12 cellular contexts compared by ENCODE assay signal in the genomic region with DNA sequence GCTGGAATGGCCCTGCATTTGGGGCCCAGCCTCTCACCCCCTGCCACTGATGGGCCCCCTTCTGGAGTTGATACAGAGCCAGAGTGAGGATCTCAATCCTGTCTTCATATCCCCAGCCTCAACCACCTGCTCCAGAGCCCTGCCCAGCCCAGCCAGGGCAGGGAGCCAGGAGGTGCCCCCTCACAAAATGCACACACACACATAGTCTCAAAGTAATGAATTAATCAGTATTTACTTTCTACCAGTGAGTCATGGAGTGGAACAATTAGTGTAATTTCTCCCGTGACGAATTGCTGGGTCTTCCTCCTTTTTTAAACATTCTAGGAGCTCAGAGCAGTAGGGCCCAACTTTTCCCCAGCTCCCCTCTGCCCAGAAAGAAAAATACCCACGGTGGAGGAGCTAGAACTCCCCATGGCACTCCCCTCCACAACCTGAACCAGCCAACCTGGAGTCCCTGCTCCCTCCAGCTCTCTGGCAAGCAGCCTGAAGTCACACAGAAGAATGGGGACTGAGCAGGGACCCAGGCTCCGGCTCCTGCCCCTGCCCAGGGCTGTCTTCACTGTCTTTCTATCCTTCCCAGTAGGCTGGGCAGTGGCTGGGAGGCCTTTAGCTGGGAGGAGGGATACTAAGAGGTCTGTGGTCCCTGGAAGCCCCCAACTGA. TPM values are rescaled to one million over a fixed set of nuclear protein-coding genes. Genes with fewer than 3 reads are reported as not detected.
DNase-seq lines count a peak whose midpoint lies in the region; ATAC-seq and TF ChIP-seq lines count a peak whose summit lies in the region.
"Had no signal": no experiment of that assay in that cellular context is flagged by ENCODE, and none has a peak within 500 bp of the region (broad histone marks: within the 10 kb centered on the region; RNA-seq: fewer than 3 reads in every experiment).

No MANE protein-coding gene starts in this region.

- H3K4me1 ChIP-seq in right cardiac atrium (ENCODE audit: control insufficient read depth, insufficient read depth, low read length): peaks cover 3% of the 10 kb centered on the region
- peaks cover 30% of the 10 kb centered on the region for H3K4me1 ChIP-seq in left ventricle myocardium inferior
- peaks cover 17% of the 10 kb centered on the region for H3K4me1 ChIP-seq in upper lobe of right lung

- H3K36me3 ChIP-seq in left ventricle myocardium inferior: peaks cover 12% of the 10 kb centered on the region
- H3K36me3 ChIP-seq in upper lobe of right lung: no peaks in the 10 kb centered on the region
- H3K36me3 ChIP-seq: ovary had no signal

- peak in 1 of 2 donors; percentile 4 for ATAC-seq in right cardiac atrium
- ATAC-seq in upper lobe of right lung: no peak
- ATAC-seq: lower lobe of right lung had no signal

- intact Hi-C loops in right cardiac atrium (cut with DNase I) (no loop called here), left ventricle myocardium inferior (cut with micrococcal nuclease) (no loop called here), upper lobe of right lung (cut with DNase I) (no loop called here)

- TF ChIP-seq CTCF in left ventricle myocardium inferior (IDR thresholded peaks at IDR 0.05; ENCODE audit: borderline replicate concordance): no peak
- no peak for TF ChIP-seq CTCF in upper lobe of right lung (IDR thresholded peaks at IDR 0.05)

- no peak overlapping the region for H3K27ac ChIP-seq in right cardiac atrium (ENCODE audit: low read length)
- no peak overlapping the region for H3K27ac ChIP-seq in left ventricle myocardium inferior (replicated peaks)
- H3K27ac ChIP-seq in angular gyrus (ENCODE audit: low read depth, low read length): peak overlapping the region; percentile 13
- no peak overlapping the region for H3K27ac ChIP-seq in upper lobe of right lung
- H3K27ac ChIP-seq: lower lobe of right lung, ovary had no signal

- H3K4me3 ChIP-seq in right cardiac atrium (ENCODE audit: low read length): no peak overlapping the region
- H3K4me3 ChIP-seq in left ventricle myocardium inferior: no peak overlapping the region
- no peak overlapping the region for H3K4me3 ChIP-seq in upper lobe of right lung
- H3K4me3 ChIP-seq: lower lobe of right lung, ovary had no signal

- no peaks in the 10 kb centered on the region for H3K27me3 ChIP-seq in right cardiac atrium (ENCODE audit: control insufficient read depth, insufficient read depth)
- no peaks in the 10 kb centered on the region for H3K27me3 ChIP-seq in left ventricle myocardium inferior (ENCODE audit: low read depth)
- no peaks in the 10 kb centered on the region for H3K27me3 ChIP-seq in upper lobe of right lung
- H3K27me3 ChIP-seq: ovary had no signal

- WGBS in right cardiac atrium: 48% methylated on average over 4 of the region's 4 CpGs

- DNase-seq in right cardiac atrium (peak in 2 of 3 donors; percentile 13 to 58), left ventricle myocardium inferior (no peak), kidney tubule cell (ENCODE audit: low spot score) (peak; percentile 18), GDM1 (lab: John Stamatoyannopoulos, UW) (no peak), upper lobe of right lung (no peak), KG1 (lab: John Stamatoyannopoulos, UW) (no peak), SKM-1 treated with dmso at 0.1 percent for 144 hours (lab: John Stamatoyannopoulos, UW; ENCODE audit: unreplicated experiment) (no peak)
- DNase-seq: activated CD4-positive, alpha-beta T cell treated with anti-CD3 and anti-CD28 coated beads, Interleukin-2, amount 10 ng/mL, durations not matched to agents 24 days and 14 days; lower lobe of right lung; ovary had no signal

- H3K9me3 ChIP-seq in right cardiac atrium (ENCODE audit: control insufficient read depth, low read length) (no peaks in the 10 kb centered on the region), left ventricle myocardium inferior (replicated peaks) (no peaks in the 10 kb centered on the region), upper lobe of right lung (no peaks in the 10 kb centered on the region)
- H3K9me3 ChIP-seq: lower lobe of right lung, ovary had no signal

RNA-seq across cellular contexts. Expression of gene SDC3, which starts 29.3 kb away (rescaled TPM):
- total RNA-seq in right cardiac atrium (10 to 100 TPM; 33.2 to 39.5 (median 38.5) TPM), left ventricle myocardium inferior (25.3 TPM), upper lobe of right lung (39.4 TPM)
- polyA plus RNA-seq in right cardiac atrium: 40.9 TPM
- total RNA-seq: OCI-LY7 had no signal

Comparison
In these comparisons a context has a peak if more than half of its experiments do, and no peak if none do; other contexts are left out.
1. DNase-seq: peak in right cardiac atrium (2 of 3) and kidney tubule cell (single experiment); none in left ventricle myocardium inferior (single experiment), GDM1 (single experiment), upper lobe of right lung (single experiment), KG1 (single experiment) and SKM-1 treated with dmso at 0.1 percent for 144 hours (single experiment).